ENCODE assay signal across 18 cellular contexts in the genomic region with DNA sequence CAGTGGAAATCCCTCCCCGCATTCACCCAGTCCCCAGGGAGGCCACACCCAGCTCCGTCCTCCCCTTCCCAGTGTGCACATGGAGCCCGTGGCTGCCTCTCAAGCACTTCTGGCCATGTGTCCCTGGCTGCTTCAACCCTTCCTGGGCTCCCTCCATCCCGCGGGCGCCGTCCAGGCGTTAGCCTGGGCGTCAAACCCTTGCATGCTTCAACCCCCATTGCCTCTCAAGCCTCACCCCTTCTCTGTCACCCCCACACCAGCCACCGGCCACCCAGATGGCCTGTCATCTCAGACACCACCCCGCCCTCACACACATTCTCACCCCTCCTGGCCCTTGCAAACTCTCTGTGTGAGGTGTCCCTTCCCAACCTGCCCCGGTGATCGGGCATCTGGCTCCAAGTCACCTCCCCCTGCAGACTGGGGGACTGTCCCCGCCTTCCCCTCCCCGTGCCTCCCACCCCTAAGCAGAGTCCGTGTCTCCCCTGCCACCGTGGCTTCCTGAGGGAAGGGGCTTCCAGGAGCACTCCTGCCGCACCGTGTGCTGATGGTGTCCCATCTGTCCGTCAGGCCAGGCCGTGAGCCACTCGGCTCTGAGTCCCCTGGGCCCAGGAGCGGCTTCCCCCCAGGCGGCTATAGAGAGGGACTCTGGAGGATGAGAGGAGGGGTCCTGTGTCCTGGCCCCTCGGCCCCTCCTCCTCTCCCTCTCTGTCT.
"Had no signal": no experiment of that assay in that cellular context is flagged by ENCODE, and none has a peak within 500 bp of the region (broad histone marks: within the 10 kb centered on the region; RNA-seq: fewer than 3 reads in every experiment).

No MANE protein-coding gene starts in this region.

- H3K36me3 ChIP-seq: breast epithelium, spleen, upper lobe of left lung had no signal

- H3K4me1 ChIP-seq: breast epithelium, parathyroid adenoma, psoas muscle, testis had no signal

- H3K27ac ChIP-seq: breast epithelium, parathyroid adenoma, psoas muscle, spleen, testis, upper lobe of left lung, VCaP had no signal

- DNase-seq: activated CD4-positive, alpha-beta T cell treated with anti-CD3 and anti-CD28 coated beads for 4 hours; activated CD4-positive, alpha-beta T cell treated with anti-CD3 and anti-CD28 coated beads, Interleukin-2, amount 50 U/mL, for 4 hours; activated naive CD4-positive, alpha-beta T cell; activated T-cell treated with anti-CD3 and anti-CD28 coated beads for 4 hours; activated T-cell treated with anti-CD3 and anti-CD28 coated beads, Interleukin-2, amount 50 U/mL, for 72 hours; central memory CD4-positive, alpha-beta T cell; left cardiac atrium; left ventricle myocardium superior; psoas muscle; spleen; stimulated activated CD4-positive, alpha-beta T cell treated with anti-CD3 and anti-CD28 coated beads, Interleukin-2, amount 100 ng/mL, for 48 hours; stimulated activated naive CD8-positive, alpha-beta T cell treated with anti-CD3 and anti-CD28 coated beads, Interleukin-15, Interleukin-2, amounts not matched to agents 100 U/mL and 50 U/mL, for 24 hours; testis; upper lobe of left lung had no signal

- H3K27me3 ChIP-seq: testis had no signal

- H3K79me2 ChIP-seq: parathyroid adenoma had no signal

- H3K9ac ChIP-seq: parathyroid adenoma had no signal

- H2AFZ ChIP-seq: parathyroid adenoma had no signal

- H3K9me3 ChIP-seq: breast epithelium, mucosa of descending colon, psoas muscle, spleen, testis, upper lobe of left lung had no signal

- H3K4me3 ChIP-seq: breast epithelium, mucosa of descending colon, psoas muscle, spleen, testis, upper lobe of left lung had no signal
